In the genomic region with DNA sequence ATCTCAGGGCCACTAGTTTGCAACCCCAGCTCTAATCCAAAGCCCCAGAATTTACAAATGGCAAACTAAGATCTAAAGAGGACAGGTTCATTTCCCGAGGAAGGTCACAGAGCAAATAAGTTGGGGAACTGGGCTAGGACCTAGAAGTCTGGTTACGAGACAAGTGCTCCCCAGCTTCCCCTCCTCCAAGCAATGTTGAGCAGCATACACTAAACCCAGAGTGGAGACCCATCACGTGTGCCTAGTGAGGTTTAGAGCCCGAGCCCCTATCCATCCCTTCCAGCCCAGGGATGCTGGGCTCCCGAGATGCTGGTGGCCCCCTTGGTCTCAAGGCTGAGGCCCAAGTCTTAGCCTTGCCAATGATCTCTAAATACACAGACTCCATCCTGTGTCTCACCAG, we compare ENCODE assay signal across 14 cellular contexts.
A peak's percentile ranks its signal among the peaks of the same experiment; 100 is the strongest.
DNase-seq lines count a peak whose midpoint lies in the region; TF ChIP-seq lines count a peak whose summit lies in the region.
"Had no signal": no experiment of that assay in that cellular context is flagged by ENCODE, and none has a peak within 500 bp of the region (broad histone marks: within the 10 kb centered on the region; RNA-seq: fewer than 3 reads in every experiment).

No MANE protein-coding gene starts in this region.

- DNase-seq in colonic mucosa (peak; percentile 5), coronary artery (ENCODE audit: low spot score) (peak; percentile 62), islet precursor cell (peak; percentile 42), ureter (ENCODE audit: low spot score) (peak; percentile 39), occipital lobe (lab: John Stamatoyannopoulos, UW) (no peak)
- DNase-seq in T-helper 2 cell treated with Interferon-gamma antibody and Interleukin-4, amounts not matched to agents 5 μg/mL and 100 μg/mL, for 36 hours (ENCODE audit: low spot score) = no peak
- DNase-seq: CD4-positive, alpha-beta memory T cell; DMS79 treated with DMSO at 0.1 percent for 48 hours; GOT3; H9 had no signal

- H3K36me3 Mint-ChIP-seq in T-helper 2 cell treated with Interferon-gamma antibody and Interleukin-4, amounts not matched to agents 5 μg/mL and 100 μg/mL, for 36 hours (ENCODE audit: low read depth) = no peaks in the 10 kb centered on the region
- H3K36me3 Mint-ChIP-seq: CD14-positive monocyte; CD4-positive, alpha-beta memory T cell had no signal

- no peak overlapping the region for H3K4me3 Mint-ChIP-seq in T-helper 2 cell treated with Interferon-gamma antibody and Interleukin-4, amounts not matched to agents 5 μg/mL and 100 μg/mL, for 36 hours
- H3K4me3 Mint-ChIP-seq: CD14-positive monocyte; CD4-positive, alpha-beta memory T cell; H9; IgD-negative memory B cell had no signal

- H3K9ac ChIP-seq in colonic mucosa (ENCODE audit: low read depth in 2 of 2, low read length in 2 of 2) = no peak overlapping the region
- H3K9ac ChIP-seq: BLaER1 had no signal

- TF ChIP-seq CTCF in colonic mucosa (IDR thresholded peaks at IDR 0.05) (no peak), coronary artery (IDR thresholded peaks at IDR 0.05) (no peak)

- H3K27me3 ChIP-seq in colonic mucosa = no peaks in the 10 kb centered on the region
- H3K27me3 ChIP-seq: BLaER1 had no signal

- H3K9me3 Mint-ChIP-seq in T-helper 2 cell treated with Interferon-gamma antibody and Interleukin-4, amounts not matched to agents 5 μg/mL and 100 μg/mL, for 36 hours = no peaks in the 10 kb centered on the region
- H3K9me3 Mint-ChIP-seq: CD14-positive monocyte; CD4-positive, alpha-beta memory T cell; H9 had no signal

- no peaks in the 10 kb centered on the region for H3K36me3 ChIP-seq in colonic mucosa
- H3K36me3 ChIP-seq: BLaER1 had no signal

- no peaks in the 10 kb centered on the region for H3K4me1 Mint-ChIP-seq in T-helper 2 cell treated with Interferon-gamma antibody and Interleukin-4, amounts not matched to agents 5 μg/mL and 100 μg/mL, for 36 hours (ENCODE audit: low read depth)
- H3K4me1 Mint-ChIP-seq: CD14-positive monocyte; CD4-positive, alpha-beta memory T cell; IgD-negative memory B cell had no signal

- H3K27ac ChIP-seq in colonic mucosa (no peak overlapping the region), coronary artery (no peak overlapping the region)
- H3K27ac ChIP-seq: BLaER1 had no signal

- H3K9me3 ChIP-seq in colonic mucosa = no peaks in the 10 kb centered on the region
- H3K9me3 ChIP-seq: BLaER1 had no signal

- H3K27ac Mint-ChIP-seq in T-helper 2 cell treated with Interferon-gamma antibody and Interleukin-4, amounts not matched to agents 5 μg/mL and 100 μg/mL, for 36 hours = no peak overlapping the region
- H3K27ac Mint-ChIP-seq: CD14-positive monocyte; CD4-positive, alpha-beta memory T cell; H9; IgD-negative memory B cell had no signal

- no peaks in the 10 kb centered on the region for H3K4me1 ChIP-seq in colonic mucosa
- H3K4me1 ChIP-seq: BLaER1 had no signal

- H3K4me3 ChIP-seq in colonic mucosa (no peak overlapping the region), coronary artery (no peak overlapping the region)
- H3K4me3 ChIP-seq: BLaER1, GM12878 had no signal

- H3K27me3 Mint-ChIP-seq in T-helper 2 cell treated with Interferon-gamma antibody and Interleukin-4, amounts not matched to agents 5 μg/mL and 100 μg/mL, for 36 hours (ENCODE audit: low read depth) = no peaks in the 10 kb centered on the region
- H3K27me3 Mint-ChIP-seq: CD4-positive, alpha-beta memory T cell had no signal

- intact Hi-C loops in colonic mucosa (cut with DNase I) = no loop called here

Comparison
In these comparisons a context has a peak if more than half of its experiments do, and no peak if none do; other contexts are left out.
1. DNase-seq: peak in colonic mucosa (single experiment), coronary artery (single experiment), islet precursor cell (single experiment) and ureter (single experiment); none in T-helper 2 cell treated with Interferon-gamma antibody and Interleukin-4, amounts not matched to agents 5 μg/mL and 100 μg/mL, for 36 hours (single experiment) and occipital lobe (single experiment).